22 cellular contexts compared by ENCODE assay signal in the genomic region with DNA sequence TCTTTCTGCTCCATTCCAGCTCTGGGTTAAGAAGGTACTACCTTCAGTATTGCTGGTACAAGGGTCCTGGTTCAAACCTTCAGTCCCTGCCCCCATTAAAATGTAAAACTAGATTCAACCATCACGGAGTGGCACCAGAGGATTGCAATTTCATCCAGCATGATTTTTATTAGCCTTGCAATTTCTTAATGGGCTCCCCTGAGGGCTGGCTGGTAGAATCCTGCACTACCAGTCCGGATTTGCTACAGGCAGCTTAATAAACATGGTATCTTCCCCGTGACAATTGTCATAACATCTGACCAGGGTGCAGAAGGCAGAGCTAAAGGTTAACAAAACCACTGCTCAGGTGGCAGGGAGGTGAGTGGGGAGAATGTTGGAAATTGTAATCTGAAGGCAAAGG.
"Had no signal": no experiment of that assay in that cellular context is flagged by ENCODE, and none has a peak within 500 bp of the region (broad histone marks: within the 10 kb centered on the region; RNA-seq: fewer than 3 reads in every experiment).

No MANE protein-coding gene starts in this region.

- H3K4me1 ChIP-seq: gastrocnemius medialis, heart right ventricle, pancreas, psoas muscle, spleen had no signal

- ATAC-seq: esophagus mucosa; gastrocnemius medialis; heart right ventricle; left lobe of liver; mucosa of descending colon; naive thymus-derived CD8-positive, alpha-beta T cell; pancreas; psoas muscle; sciatic nerve; stimulated activated memory B cell treated with anti-CD40 and anti-IgM and Interleukin-4, amounts not matched to agents 10 μg/mL and 1 μg/mL and 100 μg/mL, for 72 hours; stimulated activated naive CD8-positive, alpha-beta T cell treated with anti-CD3 and anti-CD28 coated beads, Interleukin-15, amount 100 ng/mL, for 72 hours had no signal

- H3K27me3 ChIP-seq: gastrocnemius medialis, pancreas, spleen, transverse colon had no signal

- H3K4me1 Mint-ChIP-seq: naive thymus-derived CD8-positive, alpha-beta T cell; stimulated activated naive CD8-positive, alpha-beta T cell treated with anti-CD3 and anti-CD28 coated beads, Interleukin-15, amount 100 ng/mL, for 72 hours had no signal

- H3K4me3 ChIP-seq: gastrocnemius medialis, heart right ventricle, mucosa of descending colon, pancreas, psoas muscle, spleen, thoracic aorta, transverse colon had no signal

- H3K9me3 ChIP-seq: gastrocnemius medialis, heart right ventricle, mucosa of descending colon, pancreas, psoas muscle, thoracic aorta, transverse colon had no signal

- DNase-seq: effector memory CD4-positive, alpha-beta T cell; gastrocnemius medialis; heart right ventricle; hypothalamus; kidney glomerular epithelial cell; mucosa of descending colon; naive thymus-derived CD8-positive, alpha-beta T cell; nucleus accumbens; pancreas; psoas muscle; spleen; stimulated activated CD4-positive, alpha-beta T cell treated with anti-CD3 and anti-CD28 coated beads, Interleukin-15, amount 100 ng/mL, for 24 hours; stimulated activated CD4-positive, alpha-beta T cell treated with anti-CD3 and anti-CD28 coated beads, Interleukin-1b, Interleukin-23, amount 100 ng/mL, for 48 hours; stimulated activated CD4-positive, alpha-beta T cell treated with anti-CD3 and anti-CD28 coated beads, Interleukin-4, amount 100 ng/mL, for 24 hours; stimulated activated naive CD8-positive, alpha-beta T cell treated with anti-CD3 and anti-CD28 coated beads, Interleukin-15, amount 100 ng/mL, for 72 hours; transverse colon had no signal

- H3K27me3 Mint-ChIP-seq: stimulated activated memory B cell treated with anti-CD40 and anti-IgM and Interleukin-4, amounts not matched to agents 10 μg/mL and 1 μg/mL and 100 μg/mL, for 72 hours; stimulated activated naive CD8-positive, alpha-beta T cell treated with anti-CD3 and anti-CD28 coated beads, Interleukin-15, amount 100 ng/mL, for 72 hours had no signal

- H3K36me3 ChIP-seq: gastrocnemius medialis, heart right ventricle, pancreas, spleen, thoracic aorta, transverse colon had no signal

- H3K27ac ChIP-seq: gastrocnemius medialis, heart right ventricle, pancreas, psoas muscle, spleen, thoracic aorta, transverse colon had no signal

- H3K4me3 Mint-ChIP-seq: naive thymus-derived CD8-positive, alpha-beta T cell; neural crest cell; stimulated activated memory B cell treated with anti-CD40 and anti-IgM and Interleukin-4, amounts not matched to agents 10 μg/mL and 1 μg/mL and 100 μg/mL, for 72 hours; stimulated activated naive CD8-positive, alpha-beta T cell treated with anti-CD3 and anti-CD28 coated beads, Interleukin-15, amount 100 ng/mL, for 72 hours had no signal

- H3K27ac Mint-ChIP-seq: naive thymus-derived CD8-positive, alpha-beta T cell; stimulated activated memory B cell treated with anti-CD40 and anti-IgM and Interleukin-4, amounts not matched to agents 10 μg/mL and 1 μg/mL and 100 μg/mL, for 72 hours; stimulated activated naive CD8-positive, alpha-beta T cell treated with anti-CD3 and anti-CD28 coated beads, Interleukin-15, amount 100 ng/mL, for 72 hours had no signal

- H3K36me3 Mint-ChIP-seq: naive thymus-derived CD8-positive, alpha-beta T cell; stimulated activated memory B cell treated with anti-CD40 and anti-IgM and Interleukin-4, amounts not matched to agents 10 μg/mL and 1 μg/mL and 100 μg/mL, for 72 hours had no signal
